In the genomic region with DNA sequence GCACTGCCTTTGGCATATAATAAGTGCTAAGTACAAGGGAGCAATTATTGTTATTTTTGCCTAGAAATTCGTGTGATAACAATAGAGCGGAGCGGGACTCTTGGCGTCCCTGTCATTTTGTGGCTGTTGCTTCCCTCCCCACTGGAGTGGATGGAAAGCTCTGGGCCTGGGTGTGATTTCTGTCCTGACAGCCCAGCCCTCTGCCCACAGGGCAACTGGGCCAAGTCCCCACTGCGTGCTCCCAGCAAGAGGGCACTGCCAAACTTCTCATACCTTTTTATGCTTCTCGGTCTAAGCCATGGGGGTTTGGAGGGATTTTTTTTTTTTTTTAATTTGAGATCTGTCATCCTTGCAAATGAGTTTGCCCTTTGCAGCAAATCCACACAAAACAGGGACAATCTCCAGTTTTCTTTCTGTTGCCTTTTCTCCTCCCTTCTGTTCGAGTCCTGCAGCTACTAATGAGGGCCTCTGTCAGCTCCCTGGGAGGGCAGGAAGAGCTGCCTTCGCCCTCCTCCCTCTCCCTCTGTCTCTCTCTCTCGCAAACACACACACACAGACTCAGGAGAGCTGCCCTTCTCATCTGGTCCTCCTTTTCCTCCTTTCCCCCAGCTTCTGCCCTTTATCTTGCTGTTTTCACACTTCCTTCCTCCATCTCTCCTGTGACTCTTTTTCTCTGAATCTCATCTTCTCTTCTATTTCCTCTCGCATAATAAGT, we compare ENCODE assay signal across 1 cellular context.
TF ChIP-seq lines count a peak whose summit lies in the region.

No MANE protein-coding gene starts in this region.

TF ChIP-seq in GM12878, 131 proteins besides CTCF, POLR2A, EP300 and RAD21:
- TF ChIP-seq, protein P1, sequence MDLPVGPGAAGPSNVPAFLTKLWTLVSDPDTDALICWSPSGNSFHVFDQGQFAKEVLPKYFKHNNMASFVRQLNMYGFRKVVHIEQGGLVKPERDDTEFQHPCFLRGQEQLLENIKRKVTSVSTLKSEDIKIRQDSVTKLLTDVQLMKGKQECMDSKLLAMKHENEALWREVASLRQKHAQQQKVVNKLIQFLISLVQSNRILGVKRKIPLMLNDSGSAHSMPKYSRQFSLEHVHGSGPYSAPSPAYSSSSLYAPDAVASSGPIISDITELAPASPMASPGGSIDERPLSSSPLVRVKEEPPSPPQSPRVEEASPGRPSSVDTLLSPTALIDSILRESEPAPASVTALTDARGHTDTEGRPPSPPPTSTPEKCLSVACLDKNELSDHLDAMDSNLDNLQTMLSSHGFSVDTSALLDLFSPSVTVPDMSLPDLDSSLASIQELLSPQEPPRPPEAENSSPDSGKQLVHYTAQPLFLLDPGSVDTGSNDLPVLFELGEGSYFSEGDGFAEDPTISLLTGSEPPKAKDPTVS (IDR thresholded peaks at IDR 0.05; ENCODE audit: low read depth, low read length) = no peak
- TF ChIP-seq ZBED1 (IDR thresholded peaks at IDR 0.05; ENCODE audit: borderline replicate concordance) = no peak
- no peak for TF ChIP-seq MTA3 (IDR thresholded peaks at IDR 0.05; ENCODE audit: borderline replicate concordance, low read length)
- no peak for TF ChIP-seq NR2C1 (IDR thresholded peaks at IDR 0.05)
- no peak for TF ChIP-seq SMAD5 (IDR thresholded peaks at IDR 0.05; ENCODE audit: low read depth)
- TF ChIP-seq YY1 (IDR thresholded peaks at IDR 0.05; ENCODE audit: low read depth, low read length) = no peak
- TF ChIP-seq, protein P2, sequence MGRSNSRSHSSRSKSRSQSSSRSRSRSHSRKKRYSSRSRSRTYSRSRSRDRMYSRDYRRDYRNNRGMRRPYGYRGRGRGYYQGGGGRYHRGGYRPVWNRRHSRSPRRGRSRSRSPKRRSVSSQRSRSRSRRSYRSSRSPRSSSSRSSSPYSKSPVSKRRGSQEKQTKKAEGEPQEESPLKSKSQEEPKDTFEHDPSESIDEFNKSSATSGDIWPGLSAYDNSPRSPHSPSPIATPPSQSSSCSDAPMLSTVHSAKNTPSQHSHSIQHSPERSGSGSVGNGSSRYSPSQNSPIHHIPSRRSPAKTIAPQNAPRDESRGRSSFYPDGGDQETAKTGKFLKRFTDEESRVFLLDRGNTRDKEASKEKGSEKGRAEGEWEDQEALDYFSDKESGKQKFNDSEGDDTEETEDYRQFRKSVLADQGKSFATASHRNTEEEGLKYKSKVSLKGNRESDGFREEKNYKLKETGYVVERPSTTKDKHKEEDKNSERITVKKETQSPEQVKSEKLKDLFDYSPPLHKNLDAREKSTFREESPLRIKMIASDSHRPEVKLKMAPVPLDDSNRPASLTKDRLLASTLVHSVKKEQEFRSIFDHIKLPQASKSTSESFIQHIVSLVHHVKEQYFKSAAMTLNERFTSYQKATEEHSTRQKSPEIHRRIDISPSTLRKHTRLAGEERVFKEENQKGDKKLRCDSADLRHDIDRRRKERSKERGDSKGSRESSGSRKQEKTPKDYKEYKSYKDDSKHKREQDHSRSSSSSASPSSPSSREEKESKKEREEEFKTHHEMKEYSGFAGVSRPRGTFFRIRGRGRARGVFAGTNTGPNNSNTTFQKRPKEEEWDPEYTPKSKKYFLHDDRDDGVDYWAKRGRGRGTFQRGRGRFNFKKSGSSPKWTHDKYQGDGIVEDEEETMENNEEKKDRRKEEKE (IDR thresholded peaks at IDR 0.05) = no peak
- no peak for TF ChIP-seq RCOR1 (conservative IDR thresholded peaks at IDR 0.05; ENCODE audit: low read depth, low read length)
- TF ChIP-seq, protein P3, sequence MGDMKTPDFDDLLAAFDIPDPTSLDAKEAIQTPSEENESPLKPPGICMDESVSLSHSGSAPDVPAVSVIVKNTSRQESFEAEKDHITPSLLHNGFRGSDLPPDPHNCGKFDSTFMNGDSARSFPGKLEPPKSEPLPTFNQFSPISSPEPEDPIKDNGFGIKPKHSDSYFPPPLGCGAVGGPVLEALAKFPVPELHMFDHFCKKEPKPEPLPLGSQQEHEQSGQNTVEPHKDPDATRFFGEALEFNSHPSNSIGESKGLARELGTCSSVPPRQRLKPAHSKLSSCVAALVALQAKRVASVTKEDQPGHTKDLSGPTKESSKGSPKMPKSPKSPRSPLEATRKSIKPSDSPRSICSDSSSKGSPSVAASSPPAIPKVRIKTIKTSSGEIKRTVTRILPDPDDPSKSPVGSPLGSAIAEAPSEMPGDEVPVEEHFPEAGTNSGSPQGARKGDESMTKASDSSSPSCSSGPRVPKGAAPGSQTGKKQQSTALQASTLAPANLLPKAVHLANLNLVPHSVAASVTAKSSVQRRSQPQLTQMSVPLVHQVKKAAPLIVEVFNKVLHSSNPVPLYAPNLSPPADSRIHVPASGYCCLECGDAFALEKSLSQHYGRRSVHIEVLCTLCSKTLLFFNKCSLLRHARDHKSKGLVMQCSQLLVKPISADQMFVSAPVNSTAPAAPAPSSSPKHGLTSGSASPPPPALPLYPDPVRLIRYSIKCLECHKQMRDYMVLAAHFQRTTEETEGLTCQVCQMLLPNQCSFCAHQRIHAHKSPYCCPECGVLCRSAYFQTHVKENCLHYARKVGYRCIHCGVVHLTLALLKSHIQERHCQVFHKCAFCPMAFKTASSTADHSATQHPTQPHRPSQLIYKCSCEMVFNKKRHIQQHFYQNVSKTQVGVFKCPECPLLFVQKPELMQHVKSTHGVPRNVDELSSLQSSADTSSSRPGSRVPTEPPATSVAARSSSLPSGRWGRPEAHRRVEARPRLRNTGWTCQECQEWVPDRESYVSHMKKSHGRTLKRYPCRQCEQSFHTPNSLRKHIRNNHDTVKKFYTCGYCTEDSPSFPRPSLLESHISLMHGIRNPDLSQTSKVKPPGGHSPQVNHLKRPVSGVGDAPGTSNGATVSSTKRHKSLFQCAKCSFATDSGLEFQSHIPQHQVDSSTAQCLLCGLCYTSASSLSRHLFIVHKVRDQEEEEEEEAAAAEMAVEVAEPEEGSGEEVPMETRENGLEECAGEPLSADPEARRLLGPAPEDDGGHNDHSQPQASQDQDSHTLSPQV (IDR thresholded peaks at IDR 0.05) = no peak
- no peak for TF ChIP-seq CEBPB (IDR thresholded peaks at IDR 0.05; ENCODE audit: borderline replicate concordance in 1 of 2, low read depth in 2 of 2, low read length in 2 of 2)
- TF ChIP-seq ZSCAN29 (IDR thresholded peaks at IDR 0.05) = no peak
- no peak for TF ChIP-seq ZZZ3 (IDR thresholded peaks at IDR 0.05; ENCODE audit: control insufficient read depth, insufficient read length, low read depth)
- no peak for TF ChIP-seq BACH1 (IDR thresholded peaks at IDR 0.05; ENCODE audit: borderline replicate concordance)
- TF ChIP-seq TAF1 (IDR thresholded peaks at IDR 0.05; ENCODE audit: borderline replicate concordance, low read depth, low read length) = no peak
- no peak for TF ChIP-seq NR2C2 (IDR thresholded peaks at IDR 0.05; ENCODE audit: borderline replicate concordance, control insufficient read depth, insufficient read length, low read depth)
